26 cellular contexts compared by ENCODE assay signal in the genomic region with DNA sequence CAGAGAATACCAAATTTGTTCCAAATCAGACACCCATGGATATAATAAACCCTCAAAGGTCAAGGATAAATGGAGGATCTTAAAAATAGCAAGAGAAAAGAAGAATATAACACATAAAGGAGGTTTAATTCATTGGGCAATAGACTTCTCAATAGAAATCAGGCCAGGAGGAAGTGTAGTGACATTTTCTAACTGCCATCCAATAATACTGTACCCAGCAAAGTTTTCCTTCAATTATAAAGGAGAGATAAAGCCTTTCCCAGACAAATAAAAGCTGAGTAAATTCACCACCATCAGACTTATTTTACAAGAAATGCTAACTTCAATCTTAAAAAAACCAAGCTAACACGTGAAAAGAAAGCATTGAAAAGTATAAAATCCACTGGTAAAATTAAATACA.
"Had no signal": no experiment of that assay in that cellular context is flagged by ENCODE, and none has a peak within 500 bp of the region (broad histone marks: within the 10 kb centered on the region; RNA-seq: fewer than 3 reads in every experiment).

No MANE protein-coding gene starts in this region.

- H3K4me1 ChIP-seq: colonic mucosa, esophagus squamous epithelium, gastrocnemius medialis, heart right ventricle, left lung, lower lobe of right lung had no signal

- H3K27ac ChIP-seq: colonic mucosa, epithelial cell of prostate, esophagus squamous epithelium, gastrocnemius medialis, heart right ventricle, left lung, lower lobe of right lung had no signal

- H3K9me3 ChIP-seq: colonic mucosa, gastrocnemius medialis had no signal

- H3K36me3 ChIP-seq: colonic mucosa, esophagus squamous epithelium, gastrocnemius medialis, heart right ventricle, left lung, lower lobe of right lung had no signal

- H3K4me3 ChIP-seq: colonic mucosa, esophagus squamous epithelium, gastrocnemius medialis, heart right ventricle, left lung, lower lobe of right lung had no signal

- H3K27me3 ChIP-seq: colonic mucosa, esophagus squamous epithelium, gastrocnemius medialis, heart right ventricle, left lung had no signal

- ATAC-seq: effector memory CD8-positive, alpha-beta T cell; esophagus mucosa; gastrocnemius medialis; heart right ventricle; left cardiac atrium; left lung; left ventricle myocardium superior; lower lobe of right lung; naive thymus-derived CD4-positive, alpha-beta T cell had no signal

- DNase-seq: colonic mucosa; cortex of kidney; effector CD8-positive, alpha-beta T cell; effector memory CD8-positive, alpha-beta T cell; endodermal cell; erythroblast; esophagus squamous epithelium; foreskin fibroblast; foreskin melanocyte; gastrocnemius medialis; glutamatergic neuron; head of caudate nucleus; heart right ventricle; hippocampal formation; left cardiac atrium; left lung; left ventricle myocardium superior; lower lobe of right lung; mesenchymal stem cell; midbrain; naive thymus-derived CD4-positive, alpha-beta T cell had no signal

- FAIRE-seq: endometrium, islet of Langerhans, keratinocyte had no signal
